ENCODE assay signal across 8 cellular contexts in genomic region chr9:16870606-16871357, GRCh38. TPM values are rescaled to one million over a fixed set of nuclear protein-coding genes. Genes with fewer than 3 reads are reported as not detected.
A peak's percentile ranks its signal among the peaks of the same experiment; 100 is the strongest.
DNase-seq lines count a peak whose midpoint lies in the region; ATAC-seq and TF ChIP-seq lines count a peak whose summit lies in the region.

Gene BNC2 (minus strand): TSS chr9:16870670. CDS start chr9:16870648, 22 bp downstream.

- whole genome bisulfite sequencing in HUES64: under 1% methylated on average over 50 of the region's 60 CpGs

- no peaks in the 10 kb centered on the region for H3K36me3 ChIP-seq in HUES64 (ENCODE audit: insufficient read depth, low read length)
- H3K36me3 ChIP-seq in left ventricle myocardium inferior: no peaks in the 10 kb centered on the region
- no peaks in the 10 kb centered on the region for H3K36me3 ChIP-seq in parathyroid adenoma (ENCODE audit: control insufficient read depth, insufficient read depth, low read length)

- peaks cover 2% of the 10 kb centered on the region for H3K36me3 Mint-ChIP-seq in activated naive CD8-positive, alpha-beta T cell treated with anti-CD3 and anti-CD28 coated beads for 36 hours

- peak within 1 kb of the TSS; percentile 82 for H3K27ac ChIP-seq in HUES64 (ENCODE audit: low read depth, low read length)
- peak within 1 kb of the TSS; percentile 71 for H3K27ac ChIP-seq in left ventricle myocardium inferior (replicated peaks)
- H3K27ac ChIP-seq in parathyroid adenoma: peak within 1 kb of the TSS; percentile 54

- peak within 1 kb of the TSS; percentile 78 for H2AFZ ChIP-seq in parathyroid adenoma

- ATAC-seq in HG02763 (IDR thresholded peaks at IDR 0.05; ENCODE audit: unreplicated experiment): no peak
- no peak for ATAC-seq in HG02642 (IDR thresholded peaks at IDR 0.05; ENCODE audit: poor library complexity, unreplicated experiment)

- peak within 1 kb of the TSS; percentile 87 for H3K4me2 ChIP-seq in parathyroid adenoma (ENCODE audit: low read length)

- DNase-seq in CD1c-positive myeloid dendritic cell (ENCODE audit: extremely low spot score) (peak; percentile 34), left ventricle myocardium inferior (peak; percentile 49), COLO829 (ENCODE audit: low spot score) (no peak)
- DNase-seq in activated naive CD8-positive, alpha-beta T cell treated with anti-CD3 and anti-CD28 coated beads for 36 hours: peak; percentile 5

- H3K9ac ChIP-seq in HUES64 (ENCODE audit: low read depth, low read length) (peak within 1 kb of the TSS; percentile 66), parathyroid adenoma (peak within 1 kb of the TSS; percentile 7)

- H3K4me1 ChIP-seq in HUES64 (ENCODE audit: insufficient read depth, low read length) (peaks cover 43% of the 10 kb centered on the region), left ventricle myocardium inferior (peaks cover 30% of the 10 kb centered on the region), parathyroid adenoma (peaks cover 5% of the 10 kb centered on the region)

- no peaks in the 10 kb centered on the region for H3K9me3 ChIP-seq in HUES64 (ENCODE audit: insufficient read depth, low read depth, low read length)
- H3K9me3 ChIP-seq in left ventricle myocardium inferior (replicated peaks): no peaks in the 10 kb centered on the region
- H3K9me3 ChIP-seq in parathyroid adenoma (ENCODE audit: control insufficient read depth, low read length): no peaks in the 10 kb centered on the region

- TF ChIP-seq CTCF in left ventricle myocardium inferior (IDR thresholded peaks at IDR 0.05; ENCODE audit: borderline replicate concordance) (no peak), parathyroid adenoma (IDR thresholded peaks at IDR 0.05) (no peak)

- H3K4me3 ChIP-seq in HUES64 (ENCODE audit: low read length) (peak within 1 kb of the TSS; percentile 71), left ventricle myocardium inferior (peak within 1 kb of the TSS; percentile 73), parathyroid adenoma (ENCODE audit: low read depth, low read length) (peak within 1 kb of the TSS; percentile 75)

- H3K27ac Mint-ChIP-seq in activated naive CD8-positive, alpha-beta T cell treated with anti-CD3 and anti-CD28 coated beads for 36 hours: no peak within 1 kb of the TSS

- no peaks in the 10 kb centered on the region for H3K79me2 ChIP-seq in parathyroid adenoma

- H3K4me3 Mint-ChIP-seq in activated naive CD8-positive, alpha-beta T cell treated with anti-CD3 and anti-CD28 coated beads for 36 hours: peak within 1 kb of the TSS; percentile 74

- no peaks in the 10 kb centered on the region for H3K9me3 Mint-ChIP-seq in activated naive CD8-positive, alpha-beta T cell treated with anti-CD3 and anti-CD28 coated beads for 36 hours

- intact Hi-C loops in left ventricle myocardium inferior (cut with micrococcal nuclease): loop anchor here (5.0 kb wide), 1 partner anchor 148 kb away; no protein-coding TSS in a partner anchor

- peaks cover 7% of the 10 kb centered on the region for H3K4me1 Mint-ChIP-seq in activated naive CD8-positive, alpha-beta T cell treated with anti-CD3 and anti-CD28 coated beads for 36 hours

- H3K27me3 ChIP-seq in HUES64 (ENCODE audit: insufficient read depth, low read length): peaks cover 19% of the 10 kb centered on the region
- peaks cover 84% of the 10 kb centered on the region for H3K27me3 ChIP-seq in left ventricle myocardium inferior (ENCODE audit: low read depth)
- no peaks in the 10 kb centered on the region for H3K27me3 ChIP-seq in parathyroid adenoma (ENCODE audit: control insufficient read depth, insufficient read depth, low read length)

- peaks cover 60% of the 10 kb centered on the region for H3K27me3 Mint-ChIP-seq in activated naive CD8-positive, alpha-beta T cell treated with anti-CD3 and anti-CD28 coated beads for 36 hours

RNA-seq across cellular contexts. Expression of gene BNC2, which starts in this region (rescaled TPM):
- polyA plus RNA-seq in HUES64 (2013, experiment 1 of 2): 7.0 TPM
- polyA plus RNA-seq in HUES64 (2013, experiment 2 of 2): 6.7 TPM
- total RNA-seq in activated naive CD8-positive, alpha-beta T cell treated with anti-CD3 and anti-CD28 coated beads for 36 hours: not detected
- total RNA-seq in left ventricle myocardium inferior: 3.5 TPM

Comparison
In these comparisons a context has a peak if more than half of its experiments do, and no peak if none do; other contexts are left out.
1. Peak in DNase-seq in activated naive CD8-positive, alpha-beta T cell treated with anti-CD3 and anti-CD28 coated beads for 36 hours; RNA of the gene not detected or under 1 TPM.